33 cellular contexts compared by ENCODE assay signal in genomic region chr11:63146586-63146985, GRCh38. TPM values are rescaled to one million over a fixed set of nuclear protein-coding genes. Genes with fewer than 3 reads are reported as not detected.
"Had no signal": no experiment of that assay in that cellular context is flagged by ENCODE, and none has a peak within 500 bp of the region (broad histone marks: within the 10 kb centered on the region; RNA-seq: fewer than 3 reads in every experiment).

No MANE protein-coding gene starts in this region.

- H3K9me3 ChIP-seq: neutrophil, right atrium auricular region, right lobe of liver, stomach, testis, thyroid gland, transverse colon, upper lobe of right lung had no signal

- DNase-seq: hippocampal formation; left ventricle myocardium inferior; mesendoderm; naive B cell; natural killer cell; nephron progenitor cell; occipital lobe; right lobe of liver; stimulated activated CD4-positive, alpha-beta T cell treated with anti-CD3 and anti-CD28 coated beads, Interleukin-12 subunit alpha, Interleukin-12 subunit beta, amount 100 ng/mL, for 4 hours; stimulated activated CD4-positive, alpha-beta T cell treated with anti-CD3 and anti-CD28 coated beads, Interleukin-15, amount 100 ng/mL, for 24 hours; stimulated activated CD4-positive, alpha-beta T cell treated with anti-CD3 and anti-CD28 coated beads, Interleukin-2, amount 100 ng/mL, for 24 hours; stimulated activated CD4-positive, alpha-beta T cell treated with anti-CD3 and anti-CD28 coated beads, Interleukin-4, amount 100 ng/mL, for 1 hour; stimulated activated naive B cell treated with anti-CD40 and anti-IgM and Interleukin-4, amounts not matched to agents 10 μg/mL and 1 μg/mL and 100 μg/mL, for 72 hours; stimulated activated naive CD8-positive, alpha-beta T cell treated with anti-CD3 and anti-CD28 coated beads, Interleukin-15, Interleukin-2, amounts not matched to agents 100 U/mL and 50 U/mL, for 24 hours; stomach; testis; thyroid gland; transverse colon; upper lobe of right lung had no signal

- H3K4me3 ChIP-seq: left ventricle myocardium inferior, lung, neural progenitor cell, right atrium auricular region, right lobe of liver, stomach, testis, thyroid gland, transverse colon, upper lobe of right lung had no signal

- ATAC-seq: natural killer cell; right lobe of liver; stimulated activated naive B cell treated with anti-CD40 and anti-IgM and Interleukin-4, amounts not matched to agents 10 μg/mL and 1 μg/mL and 100 μg/mL, for 72 hours; stimulated activated naive CD8-positive, alpha-beta T cell treated with anti-CD3 and anti-CD28 coated beads, Interleukin-15, Interleukin-2, amounts not matched to agents 100 U/mL and 50 U/mL, for 24 hours; upper lobe of right lung had no signal

- H3K36me3 ChIP-seq: left ventricle myocardium inferior, neural progenitor cell, neutrophil, right atrium auricular region, right lobe of liver, stomach, thyroid gland, transverse colon, upper lobe of right lung had no signal

- H3K4me1 ChIP-seq: neural progenitor cell, parathyroid adenoma, right atrium auricular region, right lobe of liver, stomach, testis, thyroid gland, transverse colon, upper lobe of right lung had no signal

- H3K9ac ChIP-seq: neural progenitor cell, parathyroid adenoma had no signal

- H3K27me3 ChIP-seq: neural progenitor cell, right atrium auricular region, right lobe of liver, testis, thyroid gland, transverse colon, upper lobe of right lung had no signal

- H3K27ac ChIP-seq: neural progenitor cell, neutrophil, stomach, testis, transverse colon, upper lobe of right lung had no signal

- H3K79me2 ChIP-seq: parathyroid adenoma had no signal

- H3K4me2 ChIP-seq: neural progenitor cell had no signal

- H2AFZ ChIP-seq: neural progenitor cell, parathyroid adenoma had no signal

RNA-seq across cellular contexts. Expression of gene SLC22A24, which starts 2.6 kb away (rescaled TPM):
- total RNA-seq: kidney epithelial cell, left ventricle myocardium inferior, lower leg skin, lung, mesothelial cell of epicardium, mononuclear cell, natural killer cell, occipital lobe, osteocyte, progenitor cell of endocrine pancreas, pulmonary artery endothelial cell, renal cortical epithelial cell, right atrium auricular region, skeletal muscle tissue, stomach, testis, thyroid gland, transverse colon, upper lobe of right lung had no signal
- polyA plus RNA-seq: lung, stomach had no signal
